Comparison of ENCODE assay signal across 14 cellular contexts in the genomic region with DNA sequence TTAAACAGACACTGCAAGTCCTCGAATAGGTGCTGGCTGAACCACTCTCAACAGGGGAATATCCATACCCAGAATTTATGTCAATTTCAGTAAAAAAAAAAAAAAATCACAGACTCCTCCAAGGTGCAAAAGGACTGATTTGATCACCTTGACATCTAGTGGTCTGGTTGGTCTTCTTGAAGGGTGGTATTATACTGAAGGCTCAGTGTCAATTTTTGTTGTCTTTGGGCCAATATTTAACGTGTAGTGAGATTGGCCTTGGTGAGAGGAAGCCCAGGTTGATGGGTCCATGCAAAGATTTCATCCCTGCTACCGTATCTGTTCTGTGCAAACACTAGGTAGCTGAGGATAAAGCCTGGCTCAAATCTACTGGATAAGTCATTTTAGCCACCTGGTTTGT. TPM values are rescaled to one million over a fixed set of nuclear protein-coding genes. Genes with fewer than 3 reads are reported as not detected.
DNase-seq lines count a peak whose midpoint lies in the region; ATAC-seq and TF ChIP-seq lines count a peak whose summit lies in the region.
"Had no signal": no experiment of that assay in that cellular context is flagged by ENCODE, and none has a peak within 500 bp of the region (broad histone marks: within the 10 kb centered on the region; RNA-seq: fewer than 3 reads in every experiment).

No MANE protein-coding gene starts in this region.

- TF ChIP-seq POLR2A in body of pancreas (IDR thresholded peaks at IDR 0.05) = no peak

- H3K4me1 ChIP-seq in naive thymus-derived CD4-positive, alpha-beta T cell (ENCODE audit: control insufficient read depth in 2 of 2, insufficient read depth in 2 of 2, low read length in 2 of 2) = peaks cover 62 to 68% of the 10 kb centered on the region in 2 donors
- H3K4me1 ChIP-seq in body of pancreas = no peaks in the 10 kb centered on the region
- no peaks in the 10 kb centered on the region for H3K4me1 ChIP-seq in A673 (ENCODE audit: insufficient read depth, low read length, poor library complexity, severe bottlenecking)

- TF ChIP-seq CTCF in body of pancreas (IDR thresholded peaks at IDR 0.05) = no peak
- TF ChIP-seq CTCF in A673 (conservative IDR thresholded peaks at IDR 0.05; ENCODE audit: low read depth, low read length) = no peak

- peak overlapping the region; percentile 63 for H3K27ac ChIP-seq in naive thymus-derived CD4-positive, alpha-beta T cell (ENCODE audit: low read depth, low read length)
- H3K27ac ChIP-seq in body of pancreas (no peak overlapping the region), A673 (ENCODE audit: low read depth, low read length, poor library complexity, severe bottlenecking) (no peak overlapping the region)
- H3K27ac ChIP-seq: vagina had no signal

- H3K27me3 ChIP-seq in naive thymus-derived CD4-positive, alpha-beta T cell (ENCODE audit: control insufficient read depth in 2 of 2, insufficient read depth in 2 of 2, low read length in 2 of 2) = no peaks in the 10 kb centered on the region
- H3K27me3 ChIP-seq in body of pancreas (no peaks in the 10 kb centered on the region), A673 (replicated peaks; ENCODE audit: insufficient read depth, low read depth, low read length, poor library complexity) (no peaks in the 10 kb centered on the region)
- H3K27me3 ChIP-seq: vagina had no signal

- H3K36me3 ChIP-seq in naive thymus-derived CD4-positive, alpha-beta T cell (ENCODE audit: control insufficient read depth in 2 of 3, insufficient read depth in 3 of 3, low read length in 3 of 3) = no peaks in the 10 kb centered on the region
- H3K36me3 ChIP-seq in body of pancreas (replicated peaks in 1 of 2; ENCODE audit: insufficient read depth in 1 of 2, low read depth in 2 of 2) (no peaks in the 10 kb centered on the region), A673 (ENCODE audit: insufficient read depth, low read length, poor library complexity, severe bottlenecking) (no peaks in the 10 kb centered on the region)
- H3K36me3 ChIP-seq: vagina had no signal

- H3K36me3 Mint-ChIP-seq in activated T-cell treated with anti-CD3 and anti-CD28 coated beads, Interleukin-2, amount 50 U/mL, for 24 hours (ENCODE audit: low read depth) = peaks cover 16% of the 10 kb centered on the region
- peaks cover 15% of the 10 kb centered on the region for H3K36me3 Mint-ChIP-seq in activated T-helper 17 cell treated with anti-CD3 and anti-CD28 coated beads, Interleukin-2, amount 50 U/mL, for 72 hours (ENCODE audit: low read depth)
- H3K36me3 Mint-ChIP-seq in naive thymus-derived CD4-positive, alpha-beta T cell = peaks cover 0 to 53% (median 0%) of the 10 kb centered on the region in 5 donors

- no peak for DNase-seq in activated T-cell treated with anti-CD3 and anti-CD28 coated beads, Interleukin-2, amount 50 U/mL, for 24 hours
- no peak for DNase-seq in activated T-cell treated with anti-CD3 and anti-CD28 coated beads, Interleukin-2, amount 50 U/mL, for 1 hour
- peak in 1 of 9 donors; percentile 40 for DNase-seq in naive thymus-derived CD4-positive, alpha-beta T cell
- DNase-seq in body of pancreas (no peak), hippocampal formation (lab: John Stamatoyannopoulos, UW) (no peak), A673 (ENCODE audit: low spot score) (no peak)
- DNase-seq: activated gamma-delta T cell; DMS79 treated with DMSO at 0.1 percent for 48 hours; NCI-H2029 treated with DMSO at 0.1 percent for 48 hours; stimulated activated CD4-positive, alpha-beta T cell treated with anti-CD3 and anti-CD28 coated beads, Interleukin-4, amount 100 ng/mL, for 1 hour; stimulated activated naive CD4-positive, alpha-beta T cell treated with Interleukin-2 at 50 U/mL for 16 hours had no signal

- H3K4me1 Mint-ChIP-seq in activated T-cell treated with anti-CD3 and anti-CD28 coated beads, Interleukin-2, amount 50 U/mL, for 24 hours (ENCODE audit: low read depth) = peaks cover 85% of the 10 kb centered on the region
- H3K4me1 Mint-ChIP-seq in activated T-helper 17 cell treated with anti-CD3 and anti-CD28 coated beads, Interleukin-2, amount 50 U/mL, for 72 hours = peaks cover 53% of the 10 kb centered on the region
- H3K4me1 Mint-ChIP-seq in naive thymus-derived CD4-positive, alpha-beta T cell = peaks cover 45 to 95% (median 78%) of the 10 kb centered on the region in 7 donors

- ATAC-seq in GM21825 (IDR thresholded peaks at IDR 0.05; ENCODE audit: unreplicated experiment) = peak; percentile 41
- ATAC-seq in activated T-helper 17 cell treated with anti-CD3 and anti-CD28 coated beads, Interleukin-2, amount 50 U/mL, for 72 hours (replicated peaks) = no peak
- no peak for ATAC-seq in naive thymus-derived CD4-positive, alpha-beta T cell
- ATAC-seq in body of pancreas = no peak

- peak overlapping the region; percentile 99 for H3K27ac Mint-ChIP-seq in activated T-cell treated with anti-CD3 and anti-CD28 coated beads, Interleukin-2, amount 50 U/mL, for 24 hours
- H3K27ac Mint-ChIP-seq in activated T-helper 17 cell treated with anti-CD3 and anti-CD28 coated beads, Interleukin-2, amount 50 U/mL, for 72 hours = no peak overlapping the region
- H3K27ac Mint-ChIP-seq in naive thymus-derived CD4-positive, alpha-beta T cell = peak overlapping the region in 8 of 9 donors; percentile 68 to 98 (median 94)

- peaks cover 5% of the 10 kb centered on the region for H3K9me3 Mint-ChIP-seq in activated T-cell treated with anti-CD3 and anti-CD28 coated beads, Interleukin-2, amount 50 U/mL, for 24 hours
- H3K9me3 Mint-ChIP-seq in activated T-helper 17 cell treated with anti-CD3 and anti-CD28 coated beads, Interleukin-2, amount 50 U/mL, for 72 hours = peaks cover 12% of the 10 kb centered on the region
- H3K9me3 Mint-ChIP-seq in naive thymus-derived CD4-positive, alpha-beta T cell = peaks cover 0 to 10% (median 1%) of the 10 kb centered on the region in 11 donors

- CTCF ChIA-PET in naive thymus-derived CD4-positive, alpha-beta T cell (lab: Charles Lee) = interaction anchor here (0.7 to 5.7 kb wide), 14 partner anchors 9 to 292 kb away, joined by 3 to 38 read pairs (median 4); a partner anchor contains a TSS
- CTCF ChIA-PET in A673 (lab: Charles Lee) = no interaction called here

- intact Hi-C loops in naive thymus-derived CD4-positive, alpha-beta T cell (cut with micrococcal nuclease) = loop anchor here (1.0 to 10.0 kb wide), 14 partner anchors 78 to 592 kb away; a partner anchor contains a TSS
- intact Hi-C loops in body of pancreas (cut with DNase I) = no loop called here
- intact Hi-C loops in A673 (cut with micrococcal nuclease; ENCODE audit: unreplicated experiment) = no loop called here

- BruUV-seq in A673 (replicated peaks; lab: Mats Ljungman, UMichigan) = no TSS peak

- WGBS in body of pancreas, 2 donors = 20 to 39% methylated on average over 3 of the region's 3 CpGs

- no peak overlapping the region for H3K4me3 Mint-ChIP-seq in activated T-cell treated with anti-CD3 and anti-CD28 coated beads, Interleukin-2, amount 50 U/mL, for 24 hours
- peak overlapping the region; percentile 10 for H3K4me3 Mint-ChIP-seq in activated T-helper 17 cell treated with anti-CD3 and anti-CD28 coated beads, Interleukin-2, amount 50 U/mL, for 72 hours
- peak overlapping the region in 3 of 10 donors; percentile 24 to 47 (median 25) for H3K4me3 Mint-ChIP-seq in naive thymus-derived CD4-positive, alpha-beta T cell

- H3K4me3 ChIP-seq in naive thymus-derived CD4-positive, alpha-beta T cell (ENCODE audit: low read length) = no peak overlapping the region
- no peak overlapping the region for H3K4me3 ChIP-seq in body of pancreas
- no peak overlapping the region for H3K4me3 ChIP-seq in A673 (ENCODE audit: low read depth, low read length, poor library complexity, severe bottlenecking)
- H3K4me3 ChIP-seq: vagina had no signal

- H3K9me3 ChIP-seq in naive thymus-derived CD4-positive, alpha-beta T cell (ENCODE audit: control insufficient read depth in 2 of 3, low read length in 3 of 3) = no peaks in the 10 kb centered on the region
- H3K9me3 ChIP-seq in body of pancreas (no peaks in the 10 kb centered on the region), A673 (ENCODE audit: low read depth, low read length, poor library complexity, severe bottlenecking) (no peaks in the 10 kb centered on the region)
- H3K9me3 ChIP-seq: vagina had no signal

- no peaks in the 10 kb centered on the region for H3K27me3 Mint-ChIP-seq in activated T-cell treated with anti-CD3 and anti-CD28 coated beads, Interleukin-2, amount 50 U/mL, for 24 hours
- no peaks in the 10 kb centered on the region for H3K27me3 Mint-ChIP-seq in activated T-helper 17 cell treated with anti-CD3 and anti-CD28 coated beads, Interleukin-2, amount 50 U/mL, for 72 hours
- H3K27me3 Mint-ChIP-seq in naive thymus-derived CD4-positive, alpha-beta T cell = no peaks in the 10 kb centered on the region

- POLR2A ChIA-PET in naive thymus-derived CD4-positive, alpha-beta T cell (lab: Charles Lee) = interaction anchor here (0.6 to 5.3 kb wide), 15 partner anchors 9 to 286 kb away, joined by 3 to 42 read pairs (median 4); a partner anchor contains a TSS
- POLR2A ChIA-PET in A673 (lab: Charles Lee; ENCODE audit: low non-redundant PET) = no interaction called here

RNA-seq across cellular contexts. Expression of a gene that starts 4.0 kb away (rescaled TPM):
- total RNA-seq in activated T-helper 17 cell treated with anti-CD3 and anti-CD28 coated beads, Interleukin-2, amount 50 U/mL, for 72 hours = 100 to 1,000 TPM; 135 to 157 TPM
- 100 to 1,000 TPM in 2 of 5 experiments, 10 to 100 TPM in 3; 31.8 to 784 (median 53.6) TPM for total RNA-seq in naive thymus-derived CD4-positive, alpha-beta T cell
- polyA plus RNA-seq in naive thymus-derived CD4-positive, alpha-beta T cell = 10 to 100 TPM; 30.0 to 42.1 TPM
- total RNA-seq in body of pancreas (1 to 10 TPM; 1.6 TPM), A673 (2021) (0.09 TPM in 1 of 2 replicates, not detected in the other)

Comparison
In these comparisons a context has a peak if more than half of its experiments do, and no peak if none do; other contexts are left out.
1. RNA of a gene that starts 4.0 kb away (total RNA-seq): 135 to 157 TPM in activated T-helper 17 cell treated with anti-CD3 and anti-CD28 coated beads, Interleukin-2, amount 50 U/mL, for 72 hours and 31.8 to 784 TPM in naive thymus-derived CD4-positive, alpha-beta T cell; 1.6 TPM in body of pancreas and 0.09 TPM in A673; every median in the first group is over 10 times any median in the second.
2. intact Hi-C loops: an anchor here in naive thymus-derived CD4-positive, alpha-beta T cell (1.0 to 10.0 kb wide); none called in body of pancreas and A673.